In genomic region chr18:51041677-51042076, GRCh38 we compare ENCODE assay signal across 23 cellular contexts. TPM values are rescaled to one million over a fixed set of nuclear protein-coding genes. Genes with fewer than 3 reads are reported as not detected.
DNase-seq lines count a peak whose midpoint lies in the region; ATAC-seq, FAIRE-seq and TF ChIP-seq lines count a peak whose summit lies in the region.
"Had no signal": no experiment of that assay in that cellular context is flagged by ENCODE, and none has a peak within 500 bp of the region (broad histone marks: within the 10 kb centered on the region; RNA-seq: fewer than 3 reads in every experiment).

No MANE protein-coding gene starts in this region.

- H3K4me3 Mint-ChIP-seq in activated CD4-positive, alpha-beta T cell treated with anti-CD3 and anti-CD28 coated beads for 36 hours, result no peak overlapping the region
- no peak overlapping the region for H3K4me3 Mint-ChIP-seq in activated CD4-positive, alpha-beta T cell treated with anti-CD3 and anti-CD28 coated beads, Interleukin-2, amount 10 ng/mL, durations not matched to agents 24 days and 14 days

- H3K9me3 Mint-ChIP-seq in activated CD4-positive, alpha-beta T cell treated with anti-CD3 and anti-CD28 coated beads for 36 hours (ENCODE audit: low read depth), result no peaks in the 10 kb centered on the region
- H3K9me3 Mint-ChIP-seq in activated CD4-positive, alpha-beta T cell treated with anti-CD3 and anti-CD28 coated beads, Interleukin-2, amount 10 ng/mL, durations not matched to agents 24 days and 14 days, result no peaks in the 10 kb centered on the region

- POLR2A ChIA-PET in activated CD4-positive, alpha-beta T cell treated with anti-CD3 and anti-CD28 coated beads for 36 hours (lab: Charles Lee), result no interaction called here
- POLR2A ChIA-PET in K562 (lab: Yijun Ruan, JAX), result interaction anchor here (1.6 kb wide), 1 partner anchor 12 kb away, joined by 4 read pairs; the partner anchor contains the start of gene SMAD4

- CTCF ChIA-PET in activated CD4-positive, alpha-beta T cell treated with anti-CD3 and anti-CD28 coated beads for 36 hours (lab: Charles Lee), result interaction anchor here (1.0 to 5.0 kb wide), 3 partner anchors 9 to 13 kb away, joined by 4 to 40 read pairs (median 4); no protein-coding TSS in a partner anchor
- CTCF ChIA-PET in K562 (lab: Yijun Ruan, JAX; ENCODE audit: low intra/inter-chr PET ratio), result no interaction called here

- peak overlapping the region; percentile 22 for H3K27ac Mint-ChIP-seq in activated CD4-positive, alpha-beta T cell treated with anti-CD3 and anti-CD28 coated beads for 36 hours
- no peak overlapping the region for H3K27ac Mint-ChIP-seq in activated CD4-positive, alpha-beta T cell treated with anti-CD3 and anti-CD28 coated beads, Interleukin-2, amount 10 ng/mL, durations not matched to agents 24 days and 14 days

- H4K20me1 ChIP-seq in K562 (replicated peaks; ENCODE audit: control insufficient read depth, insufficient read depth, low read length), result peaks cover 28% of the 10 kb centered on the region

- 67% methylated on average over 2 of the region's 2 CpGs for WGBS in K562 (ENCODE audit: insufficient coverage, low coverage, missing lambda C conversion rate)

- H3K27ac ChIP-seq in left ventricle myocardium inferior (replicated peaks) (peak overlapping the region; percentile 13), K562 (ENCODE audit: extremely low read depth, low read depth, low read length) (no peak overlapping the region), subcutaneous abdominal adipose tissue (ENCODE audit: low read depth, low read length) (peak overlapping the region; percentile 20)
- H3K27ac ChIP-seq: 22Rv1, BLaER1, PC-9 had no signal

- intact Hi-C loops in activated CD4-positive, alpha-beta T cell treated with anti-CD3 and anti-CD28 coated beads for 36 hours (cut with DNase I, micrococcal nuclease), result no loop called here
- intact Hi-C loops in activated CD4-positive, alpha-beta T cell treated with anti-CD3 and anti-CD28 coated beads, Interleukin-2, amount 10 ng/mL, durations not matched to agents 24 days and 14 days (cut with micrococcal nuclease), result no loop called here
- intact Hi-C loops in left ventricle myocardium inferior (cut with micrococcal nuclease) (loop anchor here (10.0 kb wide), 1 partner anchor 153 kb away; the partner anchor contains the start of gene MEX3C), left cardiac atrium (cut with DNase I) (no loop called here), K562 (cut with micrococcal nuclease) (no loop called here)

- FAIRE-seq in K562 (lab: Jason Lieb, UNC), result no peak
- FAIRE-seq: GM19239 had no signal

- H2AFZ ChIP-seq in K562 (ENCODE audit: low read depth, low read length), result no peak overlapping the region
- H2AFZ ChIP-seq: PC-9 had no signal

- no peak for TF ChIP-seq POLR2A in K562 (conservative IDR thresholded peaks at IDR 0.05)

- ATAC-seq in activated CD4-positive, alpha-beta T cell treated with anti-CD3 and anti-CD28 coated beads for 36 hours, result no peak
- ATAC-seq in left cardiac atrium (no peak), K562 (no peak)

- H3K9ac ChIP-seq in K562 (ENCODE audit: insufficient read depth in 1 of 2, low read depth in 2 of 2, low read length in 2 of 2) (no peak overlapping the region), subcutaneous abdominal adipose tissue (ENCODE audit: low read length in 5 of 5) (peak overlapping the region in 1 of 5 donors; percentile 51)
- H3K9ac ChIP-seq: BLaER1 had no signal

- peaks cover 9% of the 10 kb centered on the region for H3K36me3 Mint-ChIP-seq in activated CD4-positive, alpha-beta T cell treated with anti-CD3 and anti-CD28 coated beads for 36 hours (ENCODE audit: low read depth)
- H3K36me3 Mint-ChIP-seq in activated CD4-positive, alpha-beta T cell treated with anti-CD3 and anti-CD28 coated beads, Interleukin-2, amount 10 ng/mL, durations not matched to agents 24 days and 14 days (ENCODE audit: low read depth), result peaks cover 11% of the 10 kb centered on the region

- H3K4me3 ChIP-seq in left ventricle myocardium inferior (no peak overlapping the region), K562 (no peak overlapping the region), subcutaneous abdominal adipose tissue (ENCODE audit: low read depth in 1 of 5, low read length in 5 of 5) (peak overlapping the region in 1 of 5 donors; percentile 6)
- H3K4me3 ChIP-seq: BLaER1, PC-9 had no signal

- no peak for DNase-seq in activated CD4-positive, alpha-beta T cell treated with anti-CD3 and anti-CD28 coated beads for 36 hours
- DNase-seq in activated CD4-positive, alpha-beta T cell treated with anti-CD3 and anti-CD28 coated beads, Interleukin-2, amount 10 ng/mL, durations not matched to agents 24 days and 14 days, result no peak
- DNase-seq in left ventricle myocardium inferior (no peak), left cardiac atrium (no peak), K562 (ENCODE audit: extremely low read depth in 1 of 4, low spot score in 3 of 4) (no peak), KBM-7 (no peak), T-helper 2 cell (no peak)
- DNase-seq: ACHN, DMS79, GOT3, HCEC 1CT, MV-4-11, NCI-H1105 treated with DMSO at 0.1 percent for 48 hours, NCI-H2029 treated with DMSO at 0.1 percent for 48 hours, NCI-H226, NCI-H510A treated with DMSO at 0.1 percent for 48 hours, NCI-H748 treated with DMSO at 0.1 percent for 48 hours, PC-9, SHP77 treated with DMSO at 0.1 percent for 48 hours had no signal

- H3K4me1 ChIP-seq in left ventricle myocardium inferior (peaks cover 98% of the 10 kb centered on the region), K562 (replicated peaks in 1 of 2; ENCODE audit: control insufficient read depth in 2 of 2, insufficient read depth in 2 of 2, low read length in 2 of 2) (peaks cover 7 to 20% of the 10 kb centered on the region in 2 experiments; a peak in 4 of 5 replicates), subcutaneous abdominal adipose tissue (ENCODE audit: control insufficient read depth in 5 of 5, insufficient read depth in 5 of 5, low read length in 5 of 5) (peaks cover 12 to 68% (median 57%) of the 10 kb centered on the region in 5 donors)

- TF ChIP-seq CTCF in left ventricle myocardium inferior (IDR thresholded peaks at IDR 0.05; ENCODE audit: borderline replicate concordance) (no peak), K562 (IDR thresholded peaks at IDR 0.05 in 2 of 3, conservative IDR thresholded peaks at IDR 0.05 in 1 of 3; ENCODE audit: insufficient read depth in 2 of 3, low read depth in 1 of 3, low read length in 3 of 3) (no peak)

- TF ChIP-seq EP300 in K562 (IDR thresholded peaks at IDR 0.05; ENCODE audit: low read length), result no peak

- no peaks in the 10 kb centered on the region for H3K27me3 ChIP-seq in left ventricle myocardium inferior (ENCODE audit: low read depth)
- no peaks in the 10 kb centered on the region for H3K27me3 ChIP-seq in K562 (ENCODE audit: control insufficient read depth in 2 of 2, insufficient read depth in 2 of 2, low read length in 2 of 2)
- H3K27me3 ChIP-seq in subcutaneous abdominal adipose tissue (ENCODE audit: control insufficient read depth in 5 of 5, insufficient read depth in 4 of 5, low read length in 5 of 5), result no peaks in the 10 kb centered on the region
- H3K27me3 ChIP-seq: BLaER1 had no signal

- H3K9me3 ChIP-seq in left ventricle myocardium inferior (replicated peaks), result no peaks in the 10 kb centered on the region
- H3K9me3 ChIP-seq in K562 (replicated peaks; ENCODE audit: control insufficient read depth, insufficient read depth, low read depth, low read length), result no peaks in the 10 kb centered on the region
- H3K9me3 ChIP-seq in subcutaneous abdominal adipose tissue (ENCODE audit: control insufficient read depth in 5 of 5, low read length in 5 of 5), result no peaks in the 10 kb centered on the region
- H3K9me3 ChIP-seq: BLaER1 had no signal

- TF ChIP-seq RAD21 in K562 (CRISPR knock-in tag; conservative IDR thresholded peaks at IDR 0.05 in 1 of 2, IDR thresholded peaks at IDR 0.05 in 1 of 2), result no peak

- H3K79me2 ChIP-seq in K562 (ENCODE audit: control insufficient read depth, insufficient read depth, low read length), result peaks cover 96% of the 10 kb centered on the region

- no peaks in the 10 kb centered on the region for H3K9me1 ChIP-seq in K562 (ENCODE audit: control insufficient read depth, insufficient read depth, low read length)

- BruUV-seq in K562 (replicated peaks; lab: Mats Ljungman, UMichigan), result no TSS peak

- peaks cover 86% of the 10 kb centered on the region for H3K4me1 Mint-ChIP-seq in activated CD4-positive, alpha-beta T cell treated with anti-CD3 and anti-CD28 coated beads for 36 hours
- H3K4me1 Mint-ChIP-seq in activated CD4-positive, alpha-beta T cell treated with anti-CD3 and anti-CD28 coated beads, Interleukin-2, amount 10 ng/mL, durations not matched to agents 24 days and 14 days, result peaks cover 44% of the 10 kb centered on the region

- H3K27me3 Mint-ChIP-seq in activated CD4-positive, alpha-beta T cell treated with anti-CD3 and anti-CD28 coated beads for 36 hours, result no peaks in the 10 kb centered on the region
- H3K27me3 Mint-ChIP-seq in activated CD4-positive, alpha-beta T cell treated with anti-CD3 and anti-CD28 coated beads, Interleukin-2, amount 10 ng/mL, durations not matched to agents 24 days and 14 days, result no peaks in the 10 kb centered on the region

- H3K36me3 ChIP-seq in left ventricle myocardium inferior, result no peaks in the 10 kb centered on the region
- peaks cover under 1% of the 10 kb centered on the region; the same call in 2 of the 3 replicates for H3K36me3 ChIP-seq in K562 (ENCODE audit: control insufficient read depth, insufficient read depth, low read length)
- H3K36me3 ChIP-seq in subcutaneous abdominal adipose tissue (ENCODE audit: control insufficient read depth in 5 of 5, insufficient read depth in 5 of 5, low read length in 5 of 5), result no peaks in the 10 kb centered on the region

- no peak overlapping the region for H3K4me2 ChIP-seq in K562 (ENCODE audit: insufficient read depth, low read length)
- H3K4me2 ChIP-seq: BLaER1, PC-9 had no signal

- in situ Hi-C loops in K562 (cut with MboI) (no loop called here), KBM-7 (cut with MboI; ENCODE audit: low pct_unique_long_range_greater_than_20kb, low sequenced_read_pairs) (loop anchor here (25.0 kb wide), 1 partner anchor 204 kb away; no protein-coding TSS in a partner anchor)

RNA-seq across cellular contexts. Expression of gene SMAD4, which starts 11.7 kb away (rescaled TPM):
- 10 to 100 TPM; 79.3 to 89.5 TPM for total RNA-seq in activated CD4-positive, alpha-beta T cell treated with anti-CD3 and anti-CD28 coated beads for 36 hours
- 76.5 and 90.8 TPM in 2 replicates for total RNA-seq in activated CD4-positive, alpha-beta T cell treated with anti-CD3 and anti-CD28 coated beads, Interleukin-2, amount 10 ng/mL, durations not matched to agents 24 days and 14 days
- total RNA-seq in left ventricle myocardium inferior (82.9 TPM), left cardiac atrium (10 to 100 TPM; 77.1 to 87.9 TPM), K562 (2014; rRNA removed) (40.7 and 41.0 TPM in 2 replicates), K562 (2014; rRNA removed; fragmentation: Illumina TruSeq; extraction: Trizol) (51.6 and 55.5 TPM in 2 replicates), K562 (2015; rRNA removed; fragmentation: Illumina TruSeq; extraction: Trizol) (31.1 and 32.8 TPM in 2 replicates), K562 (2021) (45.4 and 49.6 TPM in 2 replicates)
- 32.8 and 90.7 TPM in 2 replicates for total RNA-seq in K562 (2011; cell fraction: chromatin; rRNA removed; ENCODE audit: low replicate concordance)
- 10.2 and 13.8 TPM in 2 replicates for total RNA-seq in K562 (2011; cell fraction: nucleolus; rRNA removed)
- 41.1 and 72.5 TPM in 2 replicates for total RNA-seq in K562 (2011; cell fraction: nucleoplasm; rRNA removed)
- polyA plus RNA-seq in K562 (2011; rRNA removed) (55.0 and 69.3 TPM in 2 replicates), K562 (2014; fragmentation: Illumina TruSeq; extraction: Trizol) (34.6 and 39.4 TPM in 2 replicates), K562 (2014; fragmentation: Nextera tagmentation; extraction: Ambion mirVana) (1 to 10 TPM; 5.7 to 7.1 TPM), K562 (2014; rRNA removed) (10.9 and 19.8 TPM in 2 replicates)
- polyA plus RNA-seq in K562 (2011; cell fraction: cytosol; rRNA removed), result 28.1 and 32.9 TPM in 2 replicates
- polyA plus RNA-seq in K562 (2011; cell fraction: nucleus; rRNA removed), result 40.4 and 42.8 TPM in 2 replicates
- 24.4 and 33.8 TPM in 2 replicates for polyA plus RNA-seq in K562 (2012)
- 101 and 139 TPM in 2 replicates for polyA minus RNA-seq in K562 (2011; rRNA and poly(A)+ RNA removed)
- polyA minus RNA-seq in K562 (2011; cell fraction: cytosol; rRNA and poly(A)+ RNA removed), result 33.4 and 37.4 TPM in 2 replicates
- polyA minus RNA-seq in K562 (2011; cell fraction: nucleus; rRNA and poly(A)+ RNA removed), result 15.1 and 21.7 TPM in 2 replicates
